In the genomic region with DNA sequence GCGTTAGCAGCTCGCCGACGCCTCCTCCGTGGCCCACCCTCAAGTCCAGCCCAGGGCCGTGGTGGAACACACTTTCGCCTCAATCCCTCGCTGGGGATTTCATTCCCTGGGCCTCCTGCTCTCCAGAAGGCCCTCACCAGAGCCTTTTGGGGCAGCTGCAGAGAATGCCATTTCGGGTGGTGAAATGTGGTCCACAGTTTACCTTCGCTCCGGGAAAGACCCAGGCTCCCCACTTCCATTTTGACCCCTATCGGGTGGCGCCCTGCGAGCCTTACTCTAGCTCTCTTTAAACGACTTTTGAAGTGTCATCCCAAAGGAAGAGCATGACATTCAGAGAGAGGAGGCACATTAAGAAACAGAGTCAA, we compare ENCODE assay signal across 21 cellular contexts. TPM values are rescaled to one million over a fixed set of nuclear protein-coding genes. Genes with fewer than 3 reads are reported as not detected.
DNase-seq lines count a peak whose midpoint lies in the region; ATAC-seq lines count a peak whose summit lies in the region.
"Had no signal": no experiment of that assay in that cellular context is flagged by ENCODE, and none has a peak within 500 bp of the region (broad histone marks: within the 10 kb centered on the region; RNA-seq: fewer than 3 reads in every experiment).

No MANE protein-coding gene starts in this region.

- no peak for DNase-seq in activated naive CD4-positive, alpha-beta T cell (lab: John Stamatoyannopoulos, UW)
- no peak for DNase-seq in naive thymus-derived CD8-positive, alpha-beta T cell
- DNase-seq in NCI-H128 (lab: John Stamatoyannopoulos, UW; ENCODE audit: unreplicated experiment) (no peak), DMS 273 (lab: John Stamatoyannopoulos, UW; ENCODE audit: unreplicated experiment) (no peak)
- DNase-seq: activated B cell treated with CpG ODN at 0.5 μM for 24 hours, body of pancreas, Calu3, Kasumi-1, NCI-H1417 treated with DMSO at 0.1 percent for 48 hours, NCI-H82, nephron progenitor cell had no signal

- peaks cover 55% of the 10 kb centered on the region for H3K4me1 Mint-ChIP-seq in activated naive CD4-positive, alpha-beta T cell treated with anti-CD3 and anti-CD28 coated beads, Interleukin-2, amount 50 U/mL, for 24 hours
- H3K4me1 Mint-ChIP-seq in activated T-helper 17 cell treated with anti-CD3 and anti-CD28 coated beads, Interleukin-2, amount 50 U/mL, for 72 hours: peaks cover 11% of the 10 kb centered on the region
- H3K4me1 Mint-ChIP-seq in naive thymus-derived CD8-positive, alpha-beta T cell: peaks cover 9 to 53% (median 42%) of the 10 kb centered on the region in 4 donors
- H3K4me1 Mint-ChIP-seq: activated B cell treated with CpG ODN at 0.5 μM for 24 hours had no signal

- POLR2A ChIA-PET in naive thymus-derived CD8-positive, alpha-beta T cell (lab: Charles Lee): interaction anchor here (0.9 to 3.0 kb wide), 7 partner anchors 9 to 387 kb away, joined by 3 to 19 read pairs (median 3); no protein-coding TSS in a partner anchor

- peak; percentile 1 for ATAC-seq in activated T-helper 17 cell treated with anti-CD3 and anti-CD28 coated beads, Interleukin-2, amount 50 U/mL, for 72 hours (replicated peaks)
- peak in 1 of 2 donors; percentile 8 for ATAC-seq in naive thymus-derived CD8-positive, alpha-beta T cell
- ATAC-seq in HG03457 (IDR thresholded peaks at IDR 0.05; ENCODE audit: unreplicated experiment) (no peak), GM21526 (IDR thresholded peaks at IDR 0.05; ENCODE audit: low FRiP score, unreplicated experiment) (no peak)
- ATAC-seq: body of pancreas had no signal

- peak overlapping the region; percentile 99 for H3K27ac Mint-ChIP-seq in activated naive CD4-positive, alpha-beta T cell treated with anti-CD3 and anti-CD28 coated beads, Interleukin-2, amount 50 U/mL, for 24 hours
- peak overlapping the region; percentile 85 for H3K27ac Mint-ChIP-seq in activated T-helper 17 cell treated with anti-CD3 and anti-CD28 coated beads, Interleukin-2, amount 50 U/mL, for 72 hours
- peak overlapping the region; percentile 86 to 97 (median 94) for H3K27ac Mint-ChIP-seq in naive thymus-derived CD8-positive, alpha-beta T cell
- H3K27ac Mint-ChIP-seq: activated B cell treated with CpG ODN at 0.5 μM for 24 hours, nephron progenitor cell had no signal

- H3K36me3 Mint-ChIP-seq in activated naive CD4-positive, alpha-beta T cell treated with anti-CD3 and anti-CD28 coated beads, Interleukin-2, amount 50 U/mL, for 24 hours: no peaks in the 10 kb centered on the region
- peaks cover 27% of the 10 kb centered on the region for H3K36me3 Mint-ChIP-seq in activated T-helper 17 cell treated with anti-CD3 and anti-CD28 coated beads, Interleukin-2, amount 50 U/mL, for 72 hours (ENCODE audit: low read depth)
- no peaks in the 10 kb centered on the region for H3K36me3 Mint-ChIP-seq in naive thymus-derived CD8-positive, alpha-beta T cell

- no peaks in the 10 kb centered on the region for H3K9me3 Mint-ChIP-seq in activated naive CD4-positive, alpha-beta T cell treated with anti-CD3 and anti-CD28 coated beads, Interleukin-2, amount 50 U/mL, for 24 hours
- H3K9me3 Mint-ChIP-seq in activated T-helper 17 cell treated with anti-CD3 and anti-CD28 coated beads, Interleukin-2, amount 50 U/mL, for 72 hours: no peaks in the 10 kb centered on the region
- H3K9me3 Mint-ChIP-seq in naive thymus-derived CD8-positive, alpha-beta T cell: no peaks in the 10 kb centered on the region
- H3K9me3 Mint-ChIP-seq: activated B cell treated with CpG ODN at 0.5 μM for 24 hours, nephron progenitor cell had no signal

- H3K4me3 Mint-ChIP-seq in activated naive CD4-positive, alpha-beta T cell treated with anti-CD3 and anti-CD28 coated beads, Interleukin-2, amount 50 U/mL, for 24 hours: peak overlapping the region; percentile 93
- H3K4me3 Mint-ChIP-seq in activated T-helper 17 cell treated with anti-CD3 and anti-CD28 coated beads, Interleukin-2, amount 50 U/mL, for 72 hours: peak overlapping the region; percentile 95
- H3K4me3 Mint-ChIP-seq in naive thymus-derived CD8-positive, alpha-beta T cell: peak overlapping the region; percentile 85 to 98 (median 96)
- H3K4me3 Mint-ChIP-seq: activated B cell treated with CpG ODN at 0.5 μM for 24 hours, nephron progenitor cell had no signal

- no peaks in the 10 kb centered on the region for H3K27me3 Mint-ChIP-seq in activated naive CD4-positive, alpha-beta T cell treated with anti-CD3 and anti-CD28 coated beads, Interleukin-2, amount 50 U/mL, for 24 hours
- H3K27me3 Mint-ChIP-seq in activated T-helper 17 cell treated with anti-CD3 and anti-CD28 coated beads, Interleukin-2, amount 50 U/mL, for 72 hours: no peaks in the 10 kb centered on the region
- H3K27me3 Mint-ChIP-seq in naive thymus-derived CD8-positive, alpha-beta T cell: no peaks in the 10 kb centered on the region
- H3K27me3 Mint-ChIP-seq: activated B cell treated with CpG ODN at 0.5 μM for 24 hours had no signal

RNA-seq across cellular contexts. Expression of gene SH2D1A, which starts 0.5 kb away (rescaled TPM):
- total RNA-seq in activated T-helper 17 cell treated with anti-CD3 and anti-CD28 coated beads, Interleukin-2, amount 50 U/mL, for 72 hours: 10 to 100 TPM; 45.5 to 60.9 TPM
- 10 to 100 TPM; 32.4 to 32.7 TPM for total RNA-seq in naive thymus-derived CD8-positive, alpha-beta T cell
- polyA plus RNA-seq in naive thymus-derived CD8-positive, alpha-beta T cell: 10 to 100 TPM; 38.6 to 92.7 (median 44.1) TPM
- total RNA-seq: activated B cell treated with CpG ODN at 0.5 μM for 24 hours, Calu3, G401, glomerular endothelial cell, H1, lung microvascular endothelial cell, renal cortical epithelial cell, RPMI7951 had no signal
- polyA plus RNA-seq: H1 had no signal

RNA-seq across cellular contexts. Expression of gene TEX13D, which starts 14.4 kb away (rescaled TPM):
- under 1 TPM in 1 of 2 donors, not detected in 1; 0.16 TPM for total RNA-seq in activated T-helper 17 cell treated with anti-CD3 and anti-CD28 coated beads, Interleukin-2, amount 50 U/mL, for 72 hours
- total RNA-seq in naive thymus-derived CD8-positive, alpha-beta T cell: not detected
- polyA plus RNA-seq in naive thymus-derived CD8-positive, alpha-beta T cell: not detected
- total RNA-seq: activated B cell treated with CpG ODN at 0.5 μM for 24 hours, body of pancreas, Calu3, G401, glomerular endothelial cell, lung microvascular endothelial cell, renal cortical epithelial cell, RPMI7951 had no signal
